Comparison of ENCODE assay signal across 9 cellular contexts in genomic region chr20:3808141-3808479, GRCh38. TPM values are rescaled to one million over a fixed set of nuclear protein-coding genes. Genes with fewer than 3 reads are reported as not detected.
DNase-seq lines count a peak whose midpoint lies in the region; ATAC-seq and TF ChIP-seq lines count a peak whose summit lies in the region.
"Had no signal": no experiment of that assay in that cellular context is flagged by ENCODE, and none has a peak within 500 bp of the region (broad histone marks: within the 10 kb centered on the region; RNA-seq: fewer than 3 reads in every experiment).

No MANE protein-coding gene starts in this region.

- no peak for TF ChIP-seq CTCF in fibroblast of lung (conservative IDR thresholded peaks at IDR 0.05 in 1 of 2, IDR thresholded peaks at IDR 0.05 in 1 of 2; ENCODE audit: low read depth in 1 of 2, low read length in 2 of 2)

- H3K14ac ChIP-seq in neuronal stem cell (ENCODE audit: low read length) = no peak overlapping the region

- peak; percentile 27 for DNase-seq in NCI-H2107 treated with DMSO at 0.1 percent for 48 hours (lab: John Stamatoyannopoulos, UW; ENCODE audit: unreplicated experiment)
- DNase-seq in NCI-H2107 (lab: John Stamatoyannopoulos, UW) = no peak
- peak; percentile 56 for DNase-seq in SK-N-DZ (ENCODE audit: low spot score)
- peak; percentile 93 to 98 for DNase-seq in fibroblast of lung (ENCODE audit: low read depth in 2 of 2)
- DNase-seq in neuronal stem cell (ENCODE audit: low spot score) = no peak
- DNase-seq in stimulated activated CD4-positive, alpha-beta T cell treated with anti-CD3 and anti-CD28 coated beads, Interleukin-1b, Interleukin-23, amount 100 ng/mL, for 48 hours = no peak
- no peak for DNase-seq in germinal center (ENCODE audit: low spot score)
- DNase-seq: DND-41 had no signal

- no peak overlapping the region for H4K91ac ChIP-seq in neuronal stem cell (ENCODE audit: low read depth, low read length, poor library complexity)

- H2AK5ac ChIP-seq in neuronal stem cell (ENCODE audit: low read depth, low read length) = no peak overlapping the region

- no peak overlapping the region for H4K8ac ChIP-seq in neuronal stem cell (ENCODE audit: low read depth, low read length)

- H3K4ac ChIP-seq in neuronal stem cell (ENCODE audit: low read length) = no peak overlapping the region

- H3K4me1 ChIP-seq in fibroblast of lung (ENCODE audit: control insufficient read depth, extremely low read depth, insufficient read depth, low read length) (peaks cover 50% of the 10 kb centered on the region), neuronal stem cell (ENCODE audit: control insufficient read depth in 2 of 2, insufficient read depth in 1 of 2, low read depth in 1 of 2, low read length in 2 of 2) (peaks cover 2 to 6% of the 10 kb centered on the region in 2 donors)

- H2BK12ac ChIP-seq in neuronal stem cell (ENCODE audit: low read length) = no peak overlapping the region

- H3K79me1 ChIP-seq in neuronal stem cell (ENCODE audit: low read depth, low read length) = no peaks in the 10 kb centered on the region

- H3K9me3 ChIP-seq in fibroblast of lung (ENCODE audit: control insufficient read depth, insufficient read depth, low read depth, low read length) (no peaks in the 10 kb centered on the region), neuronal stem cell (replicated peaks in 1 of 2; ENCODE audit: control insufficient read depth in 2 of 2, insufficient read depth in 1 of 2, low read depth in 1 of 2, low read length in 2 of 2) (no peaks in the 10 kb centered on the region)

- H3K9ac ChIP-seq in fibroblast of lung (ENCODE audit: insufficient read depth, low read length) = peak overlapping the region; percentile 58
- H3K9ac ChIP-seq in neuronal stem cell (ENCODE audit: low read depth, low read length, poor library complexity) = no peak overlapping the region

- H3K4me2 ChIP-seq in fibroblast of lung (ENCODE audit: extremely low read depth, insufficient read depth, low read length) (peak overlapping the region; percentile 77), neuronal stem cell (ENCODE audit: insufficient read depth, low read length, poor library complexity, severe bottlenecking) (no peak overlapping the region)

- H3K27ac ChIP-seq in fibroblast of lung (ENCODE audit: insufficient read depth, low read length) (peak overlapping the region; percentile 98), neuronal stem cell (replicated peaks; ENCODE audit: low read length) (no peak overlapping the region)

- H2AFZ ChIP-seq in fibroblast of lung (ENCODE audit: low read length) (no peak overlapping the region), neuronal stem cell (ENCODE audit: low read length) (peak overlapping the region; percentile 60)

- no peak overlapping the region for H2BK120ac ChIP-seq in neuronal stem cell (ENCODE audit: low read depth, low read length)

- H4K20me1 ChIP-seq in fibroblast of lung (ENCODE audit: control insufficient read depth, extremely low read depth, insufficient read depth, low read length) = no peaks in the 10 kb centered on the region

- H3K79me2 ChIP-seq in fibroblast of lung (ENCODE audit: control insufficient read depth, insufficient read depth, low read length) = peaks cover 10% of the 10 kb centered on the region

- H3K23ac ChIP-seq in neuronal stem cell (ENCODE audit: low read depth, low read length, poor library complexity) = no peak overlapping the region

- peak overlapping the region in 3 of 4 experiments; percentile 12 to 30 (median 15) for H3K4me3 ChIP-seq in fibroblast of lung (replicated peaks in 1 of 4; ENCODE audit: control extremely low read depth in 1 of 4, insufficient read depth in 1 of 4, low read depth in 3 of 4, low read length in 4 of 4)
- no peak overlapping the region for H3K4me3 ChIP-seq in neuronal stem cell (ENCODE audit: low read length in 2 of 2)

- no CpG with 5 or more reads among the region's 4 CpGs for WGBS in neuronal stem cell (ENCODE audit: extremely low coverage in 2 of 2, insufficient read length in 2 of 2, insufficient replicate concordance in 1 of 2), 2 donors

- ATAC-seq in HG02840 (IDR thresholded peaks at IDR 0.05; ENCODE audit: low FRiP score, unreplicated experiment) = no peak

- no peaks in the 10 kb centered on the region for H3K27me3 ChIP-seq in fibroblast of lung (ENCODE audit: control insufficient read depth, insufficient read depth, low read length)
- H3K27me3 ChIP-seq in neuronal stem cell (ENCODE audit: control insufficient read depth in 3 of 3, insufficient read depth in 3 of 3, low read depth in 1 of 3, low read length in 3 of 3) = no peaks in the 10 kb centered on the region

- no peak overlapping the region for H2BK5ac ChIP-seq in neuronal stem cell (ENCODE audit: low read length)

- H3K36me3 ChIP-seq in fibroblast of lung (ENCODE audit: control insufficient read depth, insufficient read depth, low read length) (peaks cover 27% of the 10 kb centered on the region), neuronal stem cell (replicated peaks in 1 of 2; ENCODE audit: control insufficient read depth in 2 of 2, insufficient read depth in 2 of 2, low read length in 2 of 2) (peaks cover 14 to 30% of the 10 kb centered on the region in 2 donors)

- H3K18ac ChIP-seq in neuronal stem cell (ENCODE audit: low read length) = no peak overlapping the region

- no peak overlapping the region for H2BK15ac ChIP-seq in neuronal stem cell (ENCODE audit: low read length)

RNA-seq across cellular contexts. Expression of gene CDC25B, which starts 12.0 kb away (rescaled TPM):
- 140 and 141 TPM in 2 replicates for polyA plus RNA-seq in SK-N-DZ (2014; cell fraction: cytosol; rRNA removed)
- 108 and 173 TPM in 2 replicates for polyA plus RNA-seq in SK-N-DZ (2014; cell fraction: nucleus; rRNA removed)
- total RNA-seq in fibroblast of lung = 49.3 and 62.1 TPM in 2 replicates
- 38.2 and 86.1 TPM in 2 replicates for polyA plus RNA-seq in fibroblast of lung
- 51.8 and 121 TPM in 2 replicates for polyA plus RNA-seq in fibroblast of lung (2012)
- polyA minus RNA-seq in fibroblast of lung (ENCODE audit: low replicate concordance) = 88.0 and 238 TPM in 2 replicates
- polyA plus RNA-seq in neuronal stem cell (2013, experiment 1 of 2) = 31.6 TPM
- 31.4 TPM for polyA plus RNA-seq in neuronal stem cell (2013, experiment 2 of 2)

RNA-seq across cellular contexts. Expression of gene AP5S1, which starts 12.2 kb away (rescaled TPM):
- 10.4 and 12.0 TPM in 2 replicates for polyA plus RNA-seq in SK-N-DZ (2014; cell fraction: cytosol; rRNA removed)
- polyA plus RNA-seq in SK-N-DZ (2014; cell fraction: nucleus; rRNA removed) = 5.7 and 6.8 TPM in 2 replicates
- 10.0 and 17.8 TPM in 2 replicates for total RNA-seq in fibroblast of lung
- 11.8 and 12.2 TPM in 2 replicates for polyA plus RNA-seq in fibroblast of lung
- polyA plus RNA-seq in fibroblast of lung (2012) = 18.1 and 21.4 TPM in 2 replicates
- 64.9 and 68.7 TPM in 2 replicates for polyA minus RNA-seq in fibroblast of lung (ENCODE audit: low replicate concordance)
- polyA plus RNA-seq in neuronal stem cell (2013, experiment 1 of 2) = 1.3 TPM
- 1.3 TPM for polyA plus RNA-seq in neuronal stem cell (2013, experiment 2 of 2)

RNA-seq across cellular contexts. Expression of gene CENPB, which starts 21.6 kb away (rescaled TPM):
- 48.5 and 68.5 TPM in 2 replicates for polyA plus RNA-seq in SK-N-DZ (2014; cell fraction: cytosol; rRNA removed)
- 30.1 and 42.8 TPM in 2 replicates for polyA plus RNA-seq in SK-N-DZ (2014; cell fraction: nucleus; rRNA removed)
- 106 TPM in 2 replicates for total RNA-seq in fibroblast of lung
- 32.6 and 52.7 TPM in 2 replicates for polyA plus RNA-seq in fibroblast of lung
- 71.6 and 118 TPM in 2 replicates for polyA plus RNA-seq in fibroblast of lung (2012)
- polyA minus RNA-seq in fibroblast of lung (ENCODE audit: low replicate concordance) = 78.5 and 104 TPM in 2 replicates
- 21.7 TPM for polyA plus RNA-seq in neuronal stem cell (2013, experiment 1 of 2)
- 21.0 TPM for polyA plus RNA-seq in neuronal stem cell (2013, experiment 2 of 2)

RNA-seq across cellular contexts. Expression of gene SPEF1, which starts 26.9 kb away (rescaled TPM):
- polyA plus RNA-seq in SK-N-DZ (2014; cell fraction: cytosol; rRNA removed) = 0.17 and 0.62 TPM in 2 replicates
- polyA plus RNA-seq in SK-N-DZ (2014; cell fraction: nucleus; rRNA removed) = 0.20 and 3.4 TPM in 2 replicates
- total RNA-seq in fibroblast of lung = under 0.01 and 0.17 TPM in 2 replicates
- 0.06 and 0.07 TPM in 2 replicates for polyA plus RNA-seq in fibroblast of lung
- polyA plus RNA-seq in fibroblast of lung (2012) = 0.09 and 0.10 TPM in 2 replicates
- not detected in 2 replicates for polyA minus RNA-seq in fibroblast of lung (ENCODE audit: low replicate concordance)
- 0.13 TPM for polyA plus RNA-seq in neuronal stem cell (2013, experiment 1 of 2)
- polyA plus RNA-seq in neuronal stem cell (2013, experiment 2 of 2) = 0.21 TPM

RNA-seq across cellular contexts. Expression of gene MAVS, which starts 38.5 kb away (rescaled TPM):
- 12.4 and 15.5 TPM in 2 replicates for polyA plus RNA-seq in SK-N-DZ (2014; cell fraction: cytosol; rRNA removed)
- polyA plus RNA-seq in SK-N-DZ (2014; cell fraction: nucleus; rRNA removed) = 12.2 and 18.1 TPM in 2 replicates
- total RNA-seq in fibroblast of lung = 12.1 and 15.9 TPM in 2 replicates
- 14.4 and 16.4 TPM in 2 replicates for polyA plus RNA-seq in fibroblast of lung
- 19.7 and 22.1 TPM in 2 replicates for polyA plus RNA-seq in fibroblast of lung (2012)
- polyA minus RNA-seq in fibroblast of lung (ENCODE audit: low replicate concordance) = 64.7 and 74.2 TPM in 2 replicates
- 11.2 TPM for polyA plus RNA-seq in neuronal stem cell (2013, experiment 1 of 2)
- polyA plus RNA-seq in neuronal stem cell (2013, experiment 2 of 2) = 11.6 TPM

Comparison
In these comparisons a context has a peak if more than half of its experiments do, and no peak if none do; other contexts are left out.
1. DNase-seq: peak in NCI-H2107 treated with DMSO at 0.1 percent for 48 hours (single experiment), SK-N-DZ (single experiment) and fibroblast of lung (2 of 2); none in NCI-H2107 (single experiment), neuronal stem cell (single experiment), stimulated activated CD4-positive, alpha-beta T cell treated with anti-CD3 and anti-CD28 coated beads, Interleukin-1b, Interleukin-23, amount 100 ng/mL, for 48 hours (single experiment) and germinal center (single experiment).
2. H3K4me3 ChIP-seq: peak in fibroblast of lung (3 of 4); none in neuronal stem cell (0 of 2).